8 cellular contexts compared by ENCODE assay signal in the genomic region with DNA sequence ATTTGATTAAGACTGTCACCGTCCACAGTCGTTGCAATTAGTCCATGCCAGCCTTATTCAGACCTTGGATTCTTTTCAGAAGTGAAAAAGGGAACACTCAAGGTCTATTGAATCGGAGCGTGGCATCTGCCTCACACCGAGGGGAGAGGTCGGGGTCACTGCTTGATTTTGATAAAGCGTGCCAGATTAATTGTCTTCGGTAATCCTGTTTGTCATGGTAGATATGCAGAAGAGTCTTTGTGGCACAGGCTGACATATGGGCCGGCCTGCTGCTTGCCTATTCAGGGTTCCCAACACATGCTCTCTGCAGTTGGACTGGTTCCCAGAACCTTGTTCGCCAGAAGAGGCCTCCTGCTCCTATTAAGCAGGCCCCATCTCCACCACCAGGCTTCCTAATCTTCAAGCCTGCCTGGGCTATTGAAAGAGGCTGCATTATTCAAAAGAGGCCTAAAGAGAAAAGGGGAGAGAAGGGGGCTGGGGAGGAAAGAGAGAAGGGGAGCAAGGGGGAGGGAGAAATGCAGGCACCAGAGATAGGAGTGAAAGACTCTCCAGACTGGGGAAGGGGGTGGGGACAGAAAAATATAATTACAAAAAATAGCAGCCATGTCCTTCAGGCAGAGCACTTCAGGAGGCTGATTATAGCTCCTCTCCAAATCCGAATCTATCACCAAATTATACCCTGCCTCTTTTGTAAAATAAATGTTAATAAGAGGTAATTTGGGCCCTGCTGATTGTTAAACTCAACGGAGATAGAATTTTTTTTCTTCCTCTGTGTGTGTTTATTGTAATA.
DNase-seq lines count a peak whose midpoint lies in the region; ATAC-seq lines count a peak whose summit lies in the region.

No MANE protein-coding gene starts in this region.

- DNase-seq in H4 (ENCODE audit: low spot score) (peak; percentile 74), NCI-H82 treated with DMSO at 0.1 percent for 48 hours (lab: John Stamatoyannopoulos, UW; ENCODE audit: unreplicated experiment) (peak; percentile 100), fibroblast of the conjunctiva (ENCODE audit: low read depth) (peak; percentile 76), pons (ENCODE audit: low spot score) (peak; percentile 92), left lobe of liver (ENCODE audit: low spot score) (no peak)

- ATAC-seq in HG03280 (IDR thresholded peaks at IDR 0.05; ENCODE audit: unreplicated experiment) (no peak), left lobe of liver (no peak), HG03432 (IDR thresholded peaks at IDR 0.05; ENCODE audit: unreplicated experiment) (no peak), HG03097 (IDR thresholded peaks at IDR 0.05; ENCODE audit: low FRiP score, unreplicated experiment) (no peak)
